Comparison of ENCODE assay signal across 1 cellular context in the genomic region with DNA sequence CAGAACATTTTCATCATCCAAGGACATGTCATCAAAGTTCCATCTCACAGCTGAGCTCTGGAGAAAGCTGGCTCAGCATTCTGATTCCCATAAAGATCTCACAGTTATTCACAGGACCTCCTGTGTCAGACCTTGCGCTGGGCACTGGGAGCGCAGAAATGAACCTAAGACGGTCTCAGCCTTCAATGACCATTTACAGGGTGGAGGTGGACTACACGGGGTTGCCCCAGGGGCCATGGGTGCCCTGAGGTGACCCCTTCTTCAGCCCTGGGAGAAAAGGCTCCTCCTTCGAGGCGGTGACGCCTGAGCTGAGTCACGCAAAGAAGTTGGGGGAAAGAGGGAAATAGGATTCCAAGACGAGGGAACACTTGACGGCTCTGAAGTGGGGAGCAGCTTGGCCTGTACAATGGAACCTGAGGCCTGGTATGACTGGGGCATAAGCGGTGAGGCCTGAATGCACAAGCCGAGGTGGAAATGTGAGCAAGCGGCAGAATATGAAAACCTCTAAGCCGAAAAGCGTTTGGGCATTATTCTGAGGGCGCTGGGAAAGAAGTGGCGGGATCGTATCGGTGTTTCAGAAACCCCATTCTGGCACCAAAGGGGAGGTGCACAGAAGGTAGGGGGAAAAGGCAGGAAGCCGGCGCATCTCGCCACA.
TF ChIP-seq lines count a peak whose summit lies in the region.

No MANE protein-coding gene starts in this region.

TF ChIP-seq in K562, 482 proteins besides CTCF, POLR2A, EP300 and RAD21 (continued from another document and continues in another):
- TF ChIP-seq, protein P1, sequence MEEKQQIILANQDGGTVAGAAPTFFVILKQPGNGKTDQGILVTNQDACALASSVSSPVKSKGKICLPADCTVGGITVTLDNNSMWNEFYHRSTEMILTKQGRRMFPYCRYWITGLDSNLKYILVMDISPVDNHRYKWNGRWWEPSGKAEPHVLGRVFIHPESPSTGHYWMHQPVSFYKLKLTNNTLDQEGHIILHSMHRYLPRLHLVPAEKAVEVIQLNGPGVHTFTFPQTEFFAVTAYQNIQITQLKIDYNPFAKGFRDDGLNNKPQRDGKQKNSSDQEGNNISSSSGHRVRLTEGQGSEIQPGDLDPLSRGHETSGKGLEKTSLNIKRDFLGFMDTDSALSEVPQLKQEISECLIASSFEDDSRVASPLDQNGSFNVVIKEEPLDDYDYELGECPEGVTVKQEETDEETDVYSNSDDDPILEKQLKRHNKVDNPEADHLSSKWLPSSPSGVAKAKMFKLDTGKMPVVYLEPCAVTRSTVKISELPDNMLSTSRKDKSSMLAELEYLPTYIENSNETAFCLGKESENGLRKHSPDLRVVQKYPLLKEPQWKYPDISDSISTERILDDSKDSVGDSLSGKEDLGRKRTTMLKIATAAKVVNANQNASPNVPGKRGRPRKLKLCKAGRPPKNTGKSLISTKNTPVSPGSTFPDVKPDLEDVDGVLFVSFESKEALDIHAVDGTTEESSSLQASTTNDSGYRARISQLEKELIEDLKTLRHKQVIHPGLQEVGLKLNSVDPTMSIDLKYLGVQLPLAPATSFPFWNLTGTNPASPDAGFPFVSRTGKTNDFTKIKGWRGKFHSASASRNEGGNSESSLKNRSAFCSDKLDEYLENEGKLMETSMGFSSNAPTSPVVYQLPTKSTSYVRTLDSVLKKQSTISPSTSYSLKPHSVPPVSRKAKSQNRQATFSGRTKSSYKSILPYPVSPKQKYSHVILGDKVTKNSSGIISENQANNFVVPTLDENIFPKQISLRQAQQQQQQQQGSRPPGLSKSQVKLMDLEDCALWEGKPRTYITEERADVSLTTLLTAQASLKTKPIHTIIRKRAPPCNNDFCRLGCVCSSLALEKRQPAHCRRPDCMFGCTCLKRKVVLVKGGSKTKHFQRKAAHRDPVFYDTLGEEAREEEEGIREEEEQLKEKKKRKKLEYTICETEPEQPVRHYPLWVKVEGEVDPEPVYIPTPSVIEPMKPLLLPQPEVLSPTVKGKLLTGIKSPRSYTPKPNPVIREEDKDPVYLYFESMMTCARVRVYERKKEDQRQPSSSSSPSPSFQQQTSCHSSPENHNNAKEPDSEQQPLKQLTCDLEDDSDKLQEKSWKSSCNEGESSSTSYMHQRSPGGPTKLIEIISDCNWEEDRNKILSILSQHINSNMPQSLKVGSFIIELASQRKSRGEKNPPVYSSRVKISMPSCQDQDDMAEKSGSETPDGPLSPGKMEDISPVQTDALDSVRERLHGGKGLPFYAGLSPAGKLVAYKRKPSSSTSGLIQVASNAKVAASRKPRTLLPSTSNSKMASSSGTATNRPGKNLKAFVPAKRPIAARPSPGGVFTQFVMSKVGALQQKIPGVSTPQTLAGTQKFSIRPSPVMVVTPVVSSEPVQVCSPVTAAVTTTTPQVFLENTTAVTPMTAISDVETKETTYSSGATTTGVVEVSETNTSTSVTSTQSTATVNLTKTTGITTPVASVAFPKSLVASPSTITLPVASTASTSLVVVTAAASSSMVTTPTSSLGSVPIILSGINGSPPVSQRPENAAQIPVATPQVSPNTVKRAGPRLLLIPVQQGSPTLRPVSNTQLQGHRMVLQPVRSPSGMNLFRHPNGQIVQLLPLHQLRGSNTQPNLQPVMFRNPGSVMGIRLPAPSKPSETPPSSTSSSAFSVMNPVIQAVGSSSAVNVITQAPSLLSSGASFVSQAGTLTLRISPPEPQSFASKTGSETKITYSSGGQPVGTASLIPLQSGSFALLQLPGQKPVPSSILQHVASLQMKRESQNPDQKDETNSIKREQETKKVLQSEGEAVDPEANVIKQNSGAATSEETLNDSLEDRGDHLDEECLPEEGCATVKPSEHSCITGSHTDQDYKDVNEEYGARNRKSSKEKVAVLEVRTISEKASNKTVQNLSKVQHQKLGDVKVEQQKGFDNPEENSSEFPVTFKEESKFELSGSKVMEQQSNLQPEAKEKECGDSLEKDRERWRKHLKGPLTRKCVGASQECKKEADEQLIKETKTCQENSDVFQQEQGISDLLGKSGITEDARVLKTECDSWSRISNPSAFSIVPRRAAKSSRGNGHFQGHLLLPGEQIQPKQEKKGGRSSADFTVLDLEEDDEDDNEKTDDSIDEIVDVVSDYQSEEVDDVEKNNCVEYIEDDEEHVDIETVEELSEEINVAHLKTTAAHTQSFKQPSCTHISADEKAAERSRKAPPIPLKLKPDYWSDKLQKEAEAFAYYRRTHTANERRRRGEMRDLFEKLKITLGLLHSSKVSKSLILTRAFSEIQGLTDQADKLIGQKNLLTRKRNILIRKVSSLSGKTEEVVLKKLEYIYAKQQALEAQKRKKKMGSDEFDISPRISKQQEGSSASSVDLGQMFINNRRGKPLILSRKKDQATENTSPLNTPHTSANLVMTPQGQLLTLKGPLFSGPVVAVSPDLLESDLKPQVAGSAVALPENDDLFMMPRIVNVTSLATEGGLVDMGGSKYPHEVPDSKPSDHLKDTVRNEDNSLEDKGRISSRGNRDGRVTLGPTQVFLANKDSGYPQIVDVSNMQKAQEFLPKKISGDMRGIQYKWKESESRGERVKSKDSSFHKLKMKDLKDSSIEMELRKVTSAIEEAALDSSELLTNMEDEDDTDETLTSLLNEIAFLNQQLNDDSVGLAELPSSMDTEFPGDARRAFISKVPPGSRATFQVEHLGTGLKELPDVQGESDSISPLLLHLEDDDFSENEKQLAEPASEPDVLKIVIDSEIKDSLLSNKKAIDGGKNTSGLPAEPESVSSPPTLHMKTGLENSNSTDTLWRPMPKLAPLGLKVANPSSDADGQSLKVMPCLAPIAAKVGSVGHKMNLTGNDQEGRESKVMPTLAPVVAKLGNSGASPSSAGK (IDR thresholded peaks at IDR 0.05), result peak; percentile 82
- no peak for TF ChIP-seq ARHGAP35 (IDR thresholded peaks at IDR 0.05; ENCODE audit: partially characterized antibody)
- TF ChIP-seq ZNF408 (CRISPR knock-in tag; IDR thresholded peaks at IDR 0.05; ENCODE audit: low read depth), result no peak
- TF ChIP-seq, protein P2, sequence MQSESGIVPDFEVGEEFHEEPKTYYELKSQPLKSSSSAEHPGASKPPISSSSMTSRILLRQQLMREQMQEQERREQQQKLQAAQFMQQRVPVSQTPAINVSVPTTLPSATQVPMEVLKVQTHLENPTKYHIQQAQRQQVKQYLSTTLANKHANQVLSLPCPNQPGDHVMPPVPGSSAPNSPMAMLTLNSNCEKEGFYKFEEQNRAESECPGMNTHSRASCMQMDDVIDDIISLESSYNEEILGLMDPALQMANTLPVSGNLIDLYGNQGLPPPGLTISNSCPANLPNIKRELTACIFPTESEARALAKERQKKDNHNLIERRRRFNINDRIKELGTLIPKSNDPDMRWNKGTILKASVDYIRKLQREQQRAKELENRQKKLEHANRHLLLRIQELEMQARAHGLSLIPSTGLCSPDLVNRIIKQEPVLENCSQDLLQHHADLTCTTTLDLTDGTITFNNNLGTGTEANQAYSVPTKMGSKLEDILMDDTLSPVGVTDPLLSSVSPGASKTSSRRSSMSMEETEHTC (IDR thresholded peaks at IDR 0.05), result no peak
- no peak for TF ChIP-seq ETS2 (tag; IDR thresholded peaks at IDR 0.05; ENCODE audit: borderline replicate concordance, poor library complexity, severe bottlenecking)
- no peak; the same call in 1 of the 2 replicates for TF ChIP-seq ZNF395 (CRISPR knock-in tag; IDR thresholded peaks at IDR 0.05)
- TF ChIP-seq KAT7 (CRISPR knock-in tag; IDR thresholded peaks at IDR 0.05; ENCODE audit: borderline replicate concordance), result no peak
- TF ChIP-seq PYGO2 (tag; IDR thresholded peaks at IDR 0.05), result no peak
- no peak for TF ChIP-seq MAX (CRISPR knock-in tag; IDR thresholded peaks at IDR 0.05)
- TF ChIP-seq E4F1 (CRISPR knock-in tag; IDR thresholded peaks at IDR 0.05; ENCODE audit: borderline replicate concordance), result 0 out of 2 replicates have a peak, but pooled peaks have one; percentile 60
- TF ChIP-seq MAFK (IDR thresholded peaks at IDR 0.05; ENCODE audit: low read length), result peak; percentile 84
- no peak for TF ChIP-seq BCL6 (CRISPR knock-in tag; IDR thresholded peaks at IDR 0.05)
- TF ChIP-seq ZNF431 (CRISPR knock-in tag; IDR thresholded peaks at IDR 0.05), result no peak
- TF ChIP-seq PCBP2 (IDR thresholded peaks at IDR 0.05; ENCODE audit: low read depth, low read length, poor library complexity, severe bottlenecking), result no peak
- TF ChIP-seq, protein P3, sequence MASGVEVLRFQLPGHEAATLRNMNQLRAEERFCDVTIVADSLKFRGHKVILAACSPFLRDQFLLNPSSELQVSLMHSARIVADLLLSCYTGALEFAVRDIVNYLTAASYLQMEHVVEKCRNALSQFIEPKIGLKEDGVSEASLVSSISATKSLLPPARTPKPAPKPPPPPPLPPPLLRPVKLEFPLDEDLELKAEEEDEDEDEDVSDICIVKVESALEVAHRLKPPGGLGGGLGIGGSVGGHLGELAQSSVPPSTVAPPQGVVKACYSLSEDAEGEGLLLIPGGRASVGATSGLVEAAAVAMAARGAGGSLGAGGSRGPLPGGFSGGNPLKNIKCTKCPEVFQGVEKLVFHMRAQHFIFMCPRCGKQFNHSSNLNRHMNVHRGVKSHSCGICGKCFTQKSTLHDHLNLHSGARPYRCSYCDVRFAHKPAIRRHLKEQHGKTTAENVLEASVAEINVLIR (CRISPR knock-in tag; IDR thresholded peaks at IDR 0.05), result no peak
- no peak; the same call in 1 of the 2 replicates for TF ChIP-seq CREB3 (tag; conservative IDR thresholded peaks at IDR 0.05; ENCODE audit: low read depth)
- no peak for TF ChIP-seq FUS (optimal IDR thresholded peaks at IDR 0.05; ENCODE audit: low read depth, low read length)
- no peak for TF ChIP-seq ZNF77 (CRISPR knock-in tag; IDR thresholded peaks at IDR 0.05)
- no peak for TF ChIP-seq USF2 (CRISPR knock-in tag; IDR thresholded peaks at IDR 0.05)
- no peak for TF ChIP-seq ZNF3 (CRISPR knock-in tag; IDR thresholded peaks at IDR 0.05)
- TF ChIP-seq ZBTB1 (CRISPR knock-in tag; IDR thresholded peaks at IDR 0.05; ENCODE audit: borderline replicate concordance, low read depth), result no peak
- peak; percentile 93 for TF ChIP-seq FOSL1 (tag; conservative IDR thresholded peaks at IDR 0.05)
- TF ChIP-seq, protein P4, sequence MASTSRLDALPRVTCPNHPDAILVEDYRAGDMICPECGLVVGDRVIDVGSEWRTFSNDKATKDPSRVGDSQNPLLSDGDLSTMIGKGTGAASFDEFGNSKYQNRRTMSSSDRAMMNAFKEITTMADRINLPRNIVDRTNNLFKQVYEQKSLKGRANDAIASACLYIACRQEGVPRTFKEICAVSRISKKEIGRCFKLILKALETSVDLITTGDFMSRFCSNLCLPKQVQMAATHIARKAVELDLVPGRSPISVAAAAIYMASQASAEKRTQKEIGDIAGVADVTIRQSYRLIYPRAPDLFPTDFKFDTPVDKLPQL (IDR thresholded peaks at IDR 0.05; ENCODE audit: extremely low read depth, insufficient read length), result no peak
